Comparison of ENCODE assay signal across 8 cellular contexts in the genomic region with DNA sequence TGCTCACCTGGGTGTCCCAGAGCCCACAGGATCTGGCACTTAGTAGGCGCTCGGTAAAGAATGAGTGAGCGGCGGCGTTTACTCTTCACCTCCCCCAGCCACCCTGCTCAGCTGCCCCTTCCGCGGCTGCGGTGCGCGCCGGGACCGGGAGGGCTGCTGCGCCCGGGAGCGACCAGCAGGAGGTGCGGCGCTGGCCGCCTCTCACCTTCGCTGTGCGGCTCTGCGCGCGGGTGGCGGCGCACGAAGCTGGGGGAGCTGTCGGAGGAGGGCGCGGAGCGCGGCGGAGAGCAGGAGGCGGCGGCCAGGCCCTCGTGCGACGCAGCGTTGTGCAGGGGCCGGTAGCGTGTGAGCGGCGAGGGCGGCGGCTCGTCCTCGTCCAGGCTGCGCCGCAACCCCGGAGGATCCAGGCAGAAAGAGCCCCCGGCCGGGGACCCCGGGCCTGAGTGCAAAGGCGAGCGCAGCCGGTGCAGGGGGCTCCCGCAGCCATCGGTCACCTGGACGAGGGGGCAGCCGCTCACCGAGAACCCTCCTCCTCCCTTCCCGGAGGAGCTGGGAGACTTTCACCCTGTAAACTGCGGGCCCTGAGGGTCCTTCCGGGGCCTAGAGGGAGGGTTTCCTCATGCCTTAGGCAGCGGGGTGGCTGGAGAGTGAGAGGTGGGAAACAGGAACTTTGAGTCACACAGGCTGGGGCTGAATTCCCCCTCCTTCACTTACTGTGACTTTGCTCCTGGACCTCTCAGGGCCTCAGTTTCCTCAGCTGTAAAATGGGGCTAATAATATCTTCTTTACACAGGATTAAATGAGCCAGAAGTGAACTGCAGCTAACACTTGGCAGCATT. TPM values are rescaled to one million over a fixed set of nuclear protein-coding genes. Genes with fewer than 3 reads are reported as not detected.
DNase-seq lines count a peak whose midpoint lies in the region; ATAC-seq lines count a peak whose summit lies in the region.

No MANE protein-coding gene starts in this region.

- DNase-seq in NOMO-1 treated with dmso at 0.1 percent for 144 hours (lab: John Stamatoyannopoulos, UW; ENCODE audit: unreplicated experiment) (peak; percentile 57), activated gamma-delta T cell treated with Interleukin-2 at 50 U/mL for 16 hours (peak; percentile 52), Right ventricle myocardium inferior (ENCODE audit: missing footprints) (peak; percentile 67), sciatic nerve (ENCODE audit: low spot score) (peak; percentile 64), NCI-H446 treated with DMSO at 0.1 percent for 48 hours (lab: John Stamatoyannopoulos, UW) (no peak)

- peak; percentile 64 for ATAC-seq in GM18498 (IDR thresholded peaks at IDR 0.05; ENCODE audit: unreplicated experiment)
- ATAC-seq in Right ventricle myocardium inferior, result peak; percentile 60
- ATAC-seq in sciatic nerve, result peak; percentile 53
- no peak for ATAC-seq in HG02610 (IDR thresholded peaks at IDR 0.05; ENCODE audit: unreplicated experiment)
- no peak for ATAC-seq in HG03460 (IDR thresholded peaks at IDR 0.05; ENCODE audit: unreplicated experiment)

- intact Hi-C loops in Right ventricle myocardium inferior (cut with DNase I), result loop anchor here (5.0 kb wide), 1 partner anchor 45 kb away; no protein-coding TSS in a partner anchor
- intact Hi-C loops in sciatic nerve (cut with DNase I), result loop anchor here (10.0 kb wide), 1 partner anchor 177 kb away; no protein-coding TSS in a partner anchor

RNA-seq across cellular contexts. Expression of a gene that starts 12.5 kb away (rescaled TPM):
- total RNA-seq in Right ventricle myocardium inferior (1.7 TPM), sciatic nerve (2.5 TPM)

RNA-seq across cellular contexts. Expression of a gene that starts 22.3 kb away (rescaled TPM):
- total RNA-seq in Right ventricle myocardium inferior (260 TPM), sciatic nerve (48.6 TPM)

RNA-seq across cellular contexts. Expression of a gene that starts 33.1 kb away (rescaled TPM):
- total RNA-seq in Right ventricle myocardium inferior, result 38.4 TPM
- 58.8 TPM for total RNA-seq in sciatic nerve

RNA-seq across cellular contexts. Expression of a gene that starts 48.4 kb away (rescaled TPM):
- 151 TPM for total RNA-seq in Right ventricle myocardium inferior
- total RNA-seq in sciatic nerve, result 3.5 TPM

Comparison
In these comparisons a context has a peak if more than half of its experiments do, and no peak if none do; other contexts are left out.
1. ATAC-seq: peak in GM18498 (single experiment), Right ventricle myocardium inferior (single experiment) and sciatic nerve (single experiment); none in HG02610 (single experiment) and HG03460 (single experiment).